In genomic region chr18:63511285-63511684, GRCh38 we compare ENCODE assay signal across 8 cellular contexts. TPM values are rescaled to one million over a fixed set of nuclear protein-coding genes. Genes with fewer than 3 reads are reported as not detected.
DNase-seq lines count a peak whose midpoint lies in the region; ATAC-seq and TF ChIP-seq lines count a peak whose summit lies in the region.

No MANE protein-coding gene starts in this region.

- H3K36me3 Mint-ChIP-seq in endodermal cell (ENCODE audit: low read depth) (no peaks in the 10 kb centered on the region), neural progenitor cell (no peaks in the 10 kb centered on the region)

- H3K4me3 Mint-ChIP-seq in endodermal cell = no peak overlapping the region
- H3K4me3 Mint-ChIP-seq in neural progenitor cell = no peak overlapping the region

- H3K4me2 ChIP-seq in neural progenitor cell = peak overlapping the region; percentile 6

- H3K36me3 ChIP-seq in endodermal cell (ENCODE audit: control insufficient read depth, insufficient read depth, low read length) (no peaks in the 10 kb centered on the region), neural progenitor cell (no peaks in the 10 kb centered on the region)

- H3K27me3 Mint-ChIP-seq in endodermal cell (ENCODE audit: insufficient read depth) (no peaks in the 10 kb centered on the region), neural progenitor cell (ENCODE audit: insufficient read depth, low read depth) (peaks cover 3% of the 10 kb centered on the region)

- H3K4me1 ChIP-seq in endodermal cell (ENCODE audit: control insufficient read depth, insufficient read depth, low read length) (no peaks in the 10 kb centered on the region), neural progenitor cell (peaks cover 4% of the 10 kb centered on the region)

- DNase-seq in GM03348 (ENCODE audit: low spot score) (peak; percentile 37), NCI-H748 treated with DMSO at 0.1 percent for 48 hours (lab: John Stamatoyannopoulos, UW) (peak; percentile 82), endodermal cell (peak; percentile 89), neural progenitor cell (ENCODE audit: low spot score) (peak; percentile 76), NCI-H1930 (lab: John Stamatoyannopoulos, UW) (no peak)

- H3K27me3 ChIP-seq in endodermal cell (ENCODE audit: control insufficient read depth, insufficient read depth, low read length, poor library complexity, severe bottlenecking) = no peaks in the 10 kb centered on the region
- no peaks in the 10 kb centered on the region for H3K27me3 ChIP-seq in neural progenitor cell

- H4K20me1 ChIP-seq in neural progenitor cell (ENCODE audit: low read depth) = no peaks in the 10 kb centered on the region

- peaks cover 10% of the 10 kb centered on the region for H3K4me1 Mint-ChIP-seq in endodermal cell
- peaks cover 2% of the 10 kb centered on the region for H3K4me1 Mint-ChIP-seq in neural progenitor cell

- H3F3A ChIP-seq in neural progenitor cell (ENCODE audit: low read depth) = no peaks in the 10 kb centered on the region

- H3K9me3 Mint-ChIP-seq in endodermal cell (no peaks in the 10 kb centered on the region), neural progenitor cell (no peaks in the 10 kb centered on the region)

- 14 to 24% methylated on average over 3 to 7 of the region's 7 CpGs for WGBS in endodermal cell (ENCODE audit: insufficient coverage in 1 of 2, insufficient read length in 1 of 2), 2 experiments

- H3K4me3 ChIP-seq in endodermal cell (ENCODE audit: low read length) (no peak overlapping the region), neural progenitor cell (no peak overlapping the region)

- peak overlapping the region; percentile 63 for H2AFZ ChIP-seq in neural progenitor cell (replicated peaks)

- ATAC-seq in GM21381 (IDR thresholded peaks at IDR 0.05; ENCODE audit: unreplicated experiment) (no peak), GM19351 (IDR thresholded peaks at IDR 0.05; ENCODE audit: unreplicated experiment) (no peak)

- H3K9ac ChIP-seq in endodermal cell (ENCODE audit: extremely low read depth, low read length, poor library complexity, severe bottlenecking) (no peak overlapping the region), neural progenitor cell (no peak overlapping the region)

- H3K27ac Mint-ChIP-seq in endodermal cell (no peak overlapping the region), neural progenitor cell (no peak overlapping the region)

- H3K27ac ChIP-seq in 22Rv1 (no peak overlapping the region), endodermal cell (ENCODE audit: low read depth, low read length) (no peak overlapping the region), neural progenitor cell (no peak overlapping the region)

- peak; percentile 84 for TF ChIP-seq CTCF in 22Rv1 (IDR thresholded peaks at IDR 0.05)
- peak; percentile 83 for TF ChIP-seq CTCF in endodermal cell (conservative IDR thresholded peaks at IDR 0.05)
- peak; percentile 74 for TF ChIP-seq CTCF in neural progenitor cell (IDR thresholded peaks at IDR 0.05)

- H3K9me3 ChIP-seq in endodermal cell (ENCODE audit: control insufficient read depth, low read length) (no peaks in the 10 kb centered on the region), neural progenitor cell (ENCODE audit: low read depth) (no peaks in the 10 kb centered on the region)

- no peaks in the 10 kb centered on the region for H3K79me2 ChIP-seq in neural progenitor cell (ENCODE audit: low read depth)

RNA-seq across cellular contexts. Expression of gene SERPINB12, which starts 30.9 kb away (rescaled TPM):
- total RNA-seq in endodermal cell (not detected), neural progenitor cell (ENCODE audit: low replicate concordance) (not detected in 2 replicates)
- not detected for polyA plus RNA-seq in endodermal cell (2013, experiment 1 of 2)
- not detected for polyA plus RNA-seq in endodermal cell (2013, experiment 2 of 2)

RNA-seq across cellular contexts. Expression of gene SERPINB5, which starts 34.5 kb away (rescaled TPM):
- total RNA-seq in endodermal cell (1 to 10 TPM in 1 of 2 donors, not detected in 1; 3.3 TPM), neural progenitor cell (ENCODE audit: low replicate concordance) (0.09 TPM in 1 of 2 replicates, not detected in the other)
- not detected for polyA plus RNA-seq in endodermal cell (2013, experiment 1 of 2)
- not detected for polyA plus RNA-seq in endodermal cell (2013, experiment 2 of 2)

Comparison
In these comparisons a context has a peak if more than half of its experiments do, and no peak if none do; other contexts are left out.
1. DNase-seq: peak in GM03348 (single experiment), NCI-H748 treated with DMSO at 0.1 percent for 48 hours (single experiment), endodermal cell (single experiment) and neural progenitor cell (single experiment); none in NCI-H1930 (0 of 2).
2. Peak in every context shown above with its lines, with median percentiles within 50 percentile points of each other: CTCF ChIP-seq.